In genomic region chr19:21851596-21852345, GRCh38 we compare ENCODE assay signal across 1 cellular context.
TF ChIP-seq lines count a peak whose summit lies in the region.

No MANE protein-coding gene starts in this region.

TF ChIP-seq in K562, 482 proteins besides CTCF, POLR2A, EP300 and RAD21 (continued from another document):
- TF ChIP-seq HNRNPLL (IDR thresholded peaks at IDR 0.05; ENCODE audit: low read depth, low read length, poor library complexity, severe bottlenecking): peak; percentile 44
TF ChIP-seq in K562: peak in this region for 33.
